14 cellular contexts compared by ENCODE assay signal in the genomic region with DNA sequence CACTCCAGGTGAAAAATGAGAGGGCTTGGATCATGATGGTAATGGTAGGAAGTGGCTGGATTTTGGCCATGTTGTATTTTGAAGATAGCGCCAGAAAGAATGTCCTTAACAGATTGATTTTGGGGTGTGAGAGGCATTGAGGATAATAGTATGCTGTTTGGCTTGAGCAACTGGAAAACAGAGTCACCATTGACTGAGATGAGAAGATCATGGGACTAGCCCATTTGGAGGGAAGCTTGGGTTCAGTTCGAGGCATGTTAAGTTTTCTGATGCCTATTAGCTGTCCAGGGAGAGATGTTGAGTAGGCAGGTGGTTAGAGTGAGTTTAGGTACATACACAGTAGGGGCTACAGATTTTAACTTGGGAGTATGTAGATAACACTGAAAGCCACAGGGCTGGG. TPM values are rescaled to one million over a fixed set of nuclear protein-coding genes. Genes with fewer than 3 reads are reported as not detected.
DNase-seq lines count a peak whose midpoint lies in the region; ATAC-seq and TF ChIP-seq lines count a peak whose summit lies in the region.
"Had no signal": no experiment of that assay in that cellular context is flagged by ENCODE, and none has a peak within 500 bp of the region (broad histone marks: within the 10 kb centered on the region; RNA-seq: fewer than 3 reads in every experiment).

No MANE protein-coding gene starts in this region.

- H3K27ac Mint-ChIP-seq in activated naive CD4-positive, alpha-beta T cell treated with anti-CD3 and anti-CD28 coated beads, Interleukin-2, amount 10 ng/mL, durations not matched to agents 7 days and 5 days: peak overlapping the region; percentile 99
- H3K27ac Mint-ChIP-seq in activated CD8-positive, alpha-beta T cell treated with anti-CD3 and anti-CD28 coated beads for 36 hours: peak overlapping the region; percentile 98

- H3K27me3 ChIP-seq in fibroblast of lung (ENCODE audit: control insufficient read depth, insufficient read depth, low read length): no peaks in the 10 kb centered on the region
- H3K27me3 ChIP-seq: heart right ventricle, Peyer's patch had no signal

- POLR2A ChIA-PET in activated CD8-positive, alpha-beta T cell treated with anti-CD3 and anti-CD28 coated beads for 36 hours (lab: Charles Lee): interaction anchor here (0.7 to 17.5 kb wide), 2 partner anchors 12 to 20 kb away, joined by 3 to 361 read pairs; a partner anchor contains a TSS

- CTCF ChIA-PET in activated naive CD4-positive, alpha-beta T cell treated with anti-CD3 and anti-CD28 coated beads, Interleukin-2, amount 10 ng/mL, durations not matched to agents 7 days and 5 days (lab: Charles Lee): interaction anchor here (1.8 to 17.4 kb wide), 2 partner anchors 12 to 22 kb away, joined by 6 to 240 read pairs; a partner anchor contains a TSS
- CTCF ChIA-PET in activated CD8-positive, alpha-beta T cell treated with anti-CD3 and anti-CD28 coated beads for 36 hours (lab: Charles Lee): interaction anchor here (1.0 to 7.8 kb wide), 2 partner anchors 20 to 64 kb away, joined by 3 to 209 read pairs; a partner anchor contains a TSS

- no peak for TF ChIP-seq CTCF in activated CD8-positive, alpha-beta T cell treated with anti-CD3 and anti-CD28 coated beads for 36 hours (IDR thresholded peaks at IDR 0.05)
- TF ChIP-seq CTCF in fibroblast of lung (conservative IDR thresholded peaks at IDR 0.05 in 1 of 2, IDR thresholded peaks at IDR 0.05 in 1 of 2; ENCODE audit: low read depth in 1 of 2, low read length in 2 of 2): no peak

- H3K36me3 Mint-ChIP-seq in activated naive CD4-positive, alpha-beta T cell treated with anti-CD3 and anti-CD28 coated beads, Interleukin-2, amount 10 ng/mL, durations not matched to agents 7 days and 5 days: peaks cover 79% of the 10 kb centered on the region
- peaks cover 80% of the 10 kb centered on the region for H3K36me3 Mint-ChIP-seq in activated CD8-positive, alpha-beta T cell treated with anti-CD3 and anti-CD28 coated beads for 36 hours (ENCODE audit: low read depth)

- ATAC-seq in activated CD8-positive, alpha-beta T cell treated with anti-CD3 and anti-CD28 coated beads for 36 hours: no peak
- ATAC-seq in HG02840 (IDR thresholded peaks at IDR 0.05; ENCODE audit: low FRiP score, unreplicated experiment): no peak
- ATAC-seq: heart right ventricle had no signal

- H3K9me3 ChIP-seq in fibroblast of lung (ENCODE audit: control insufficient read depth, insufficient read depth, low read depth, low read length): no peaks in the 10 kb centered on the region
- H3K9me3 ChIP-seq: heart right ventricle, Peyer's patch had no signal

- H3K36me3 ChIP-seq in fibroblast of lung (ENCODE audit: control insufficient read depth, insufficient read depth, low read length): peaks cover 23% of the 10 kb centered on the region

- no peak for DNase-seq in activated naive CD4-positive, alpha-beta T cell treated with anti-CD3 and anti-CD28 coated beads, Interleukin-2, amount 10 ng/mL, durations not matched to agents 7 days and 5 days
- no peak for DNase-seq in activated naive CD4-positive, alpha-beta T cell treated with Interleukin-2 at 50 U/mL for 16 hours
- DNase-seq in activated CD8-positive, alpha-beta T cell treated with anti-CD3 and anti-CD28 coated beads for 36 hours: no peak
- no peak for DNase-seq in fibroblast of lung (ENCODE audit: low read depth in 2 of 2)
- DNase-seq in AML-193 (lab: John Stamatoyannopoulos, UW): no peak
- no peak for DNase-seq in NCI-H1436 treated with DMSO at 0.1 percent for 48 hours (lab: John Stamatoyannopoulos, UW)
- DNase-seq: heart right ventricle, mesenchymal stem cell, NCI-H146, Peyer's patch, retina had no signal

- peaks cover 78% of the 10 kb centered on the region for H3K4me1 Mint-ChIP-seq in activated naive CD4-positive, alpha-beta T cell treated with anti-CD3 and anti-CD28 coated beads, Interleukin-2, amount 10 ng/mL, durations not matched to agents 7 days and 5 days
- peaks cover 87% of the 10 kb centered on the region for H3K4me1 Mint-ChIP-seq in activated CD8-positive, alpha-beta T cell treated with anti-CD3 and anti-CD28 coated beads for 36 hours (ENCODE audit: low read depth)

- H3K4me2 ChIP-seq in fibroblast of lung (ENCODE audit: extremely low read depth, insufficient read depth, low read length): no peak overlapping the region

- H4K20me1 ChIP-seq in fibroblast of lung (ENCODE audit: control insufficient read depth, extremely low read depth, insufficient read depth, low read length): peaks cover 1% of the 10 kb centered on the region

- peak overlapping the region; percentile 5 for H3K9ac ChIP-seq in fibroblast of lung (ENCODE audit: insufficient read depth, low read length)

- H2AFZ ChIP-seq in fibroblast of lung (ENCODE audit: low read length): no peak overlapping the region

- peaks cover 14% of the 10 kb centered on the region for H3K79me2 ChIP-seq in fibroblast of lung (ENCODE audit: control insufficient read depth, insufficient read depth, low read length)

- no peaks in the 10 kb centered on the region for H3K9me3 Mint-ChIP-seq in activated naive CD4-positive, alpha-beta T cell treated with anti-CD3 and anti-CD28 coated beads, Interleukin-2, amount 10 ng/mL, durations not matched to agents 7 days and 5 days
- H3K9me3 Mint-ChIP-seq in activated CD8-positive, alpha-beta T cell treated with anti-CD3 and anti-CD28 coated beads for 36 hours: no peaks in the 10 kb centered on the region

- H3K27ac ChIP-seq in fibroblast of lung (ENCODE audit: insufficient read depth, low read length) (no peak overlapping the region), temporal lobe (ENCODE audit: low read depth, low read length) (peak overlapping the region; percentile 55)
- H3K27ac ChIP-seq: SK-N-MC had no signal

- H3K4me3 Mint-ChIP-seq in activated naive CD4-positive, alpha-beta T cell treated with anti-CD3 and anti-CD28 coated beads, Interleukin-2, amount 10 ng/mL, durations not matched to agents 7 days and 5 days: peak overlapping the region; percentile 25
- H3K4me3 Mint-ChIP-seq in activated CD8-positive, alpha-beta T cell treated with anti-CD3 and anti-CD28 coated beads for 36 hours: no peak overlapping the region

- H3K27me3 Mint-ChIP-seq in activated naive CD4-positive, alpha-beta T cell treated with anti-CD3 and anti-CD28 coated beads, Interleukin-2, amount 10 ng/mL, durations not matched to agents 7 days and 5 days: no peaks in the 10 kb centered on the region
- H3K27me3 Mint-ChIP-seq in activated CD8-positive, alpha-beta T cell treated with anti-CD3 and anti-CD28 coated beads for 36 hours: no peaks in the 10 kb centered on the region

- H3K4me1 ChIP-seq in fibroblast of lung (ENCODE audit: control insufficient read depth, extremely low read depth, insufficient read depth, low read length): no peaks in the 10 kb centered on the region

- H3K4me3 ChIP-seq in fibroblast of lung (replicated peaks in 1 of 4; ENCODE audit: control extremely low read depth in 1 of 4, insufficient read depth in 1 of 4, low read depth in 3 of 4, low read length in 4 of 4): no peak overlapping the region
- H3K4me3 ChIP-seq: heart right ventricle, Peyer's patch, SK-N-MC had no signal

- intact Hi-C loops in activated CD8-positive, alpha-beta T cell treated with anti-CD3 and anti-CD28 coated beads for 36 hours (cut with micrococcal nuclease): no loop called here

RNA-seq across cellular contexts. Expression of a gene that starts 23.3 kb away (rescaled TPM):
- 100 to 1,000 TPM; 259 to 260 TPM for total RNA-seq in activated CD8-positive, alpha-beta T cell treated with anti-CD3 and anti-CD28 coated beads for 36 hours
- total RNA-seq in fibroblast of lung (63.9 and 86.2 TPM in 2 replicates), temporal lobe (82.1 TPM)
- 24.5 and 27.6 TPM in 2 replicates for polyA plus RNA-seq in fibroblast of lung
- polyA plus RNA-seq in fibroblast of lung (2012): 33.8 and 34.2 TPM in 2 replicates
- 162 and 174 TPM in 2 replicates for polyA minus RNA-seq in fibroblast of lung (ENCODE audit: low replicate concordance)
